ENCODE assay signal across 30 cellular contexts in genomic region chr16:15735610-15736009, GRCh38.
"Had no signal": no experiment of that assay in that cellular context is flagged by ENCODE, and none has a peak within 500 bp of the region (broad histone marks: within the 10 kb centered on the region; RNA-seq: fewer than 3 reads in every experiment).

No MANE protein-coding gene starts in this region.

- H3K4me3 Mint-ChIP-seq: endodermal cell; mesothelial cell of epicardium; nephron; neural progenitor cell; stimulated activated naive CD8-positive, alpha-beta T cell treated with anti-CD3 and anti-CD28 coated beads, Interleukin-15, amount 100 ng/mL, for 72 hours had no signal

- DNase-seq: dorsolateral prefrontal cortex; effector CD4-positive, alpha-beta T cell; endodermal cell; foreskin keratinocyte; heart left ventricle; kidney; mesenchymal stem cell; mucosa of descending colon; naive B cell; stimulated activated CD4-positive, alpha-beta T cell treated with anti-CD3 and anti-CD28 coated beads, Interleukin-12 subunit alpha, Interleukin-12 subunit beta, amount 100 ng/mL, for 4 hours; stimulated activated CD4-positive, alpha-beta T cell treated with anti-CD3 and anti-CD28 coated beads, Interleukin-1b, Interleukin-23, amount 100 ng/mL, for 48 hours; stimulated activated CD4-positive, alpha-beta T cell treated with anti-CD3 and anti-CD28 coated beads, Interleukin-4, amount 100 ng/mL, for 1 hour; stimulated activated CD8-positive, alpha-beta memory T cell treated with anti-CD3 and anti-CD28 coated beads, Interleukin-4, amount 100 ng/mL, for 48 hours; stimulated activated naive CD4-positive, alpha-beta T cell; stimulated activated naive CD8-positive, alpha-beta T cell treated with anti-CD3 and anti-CD28 coated beads, Interleukin-15, amount 100 ng/mL, for 72 hours; thyroid gland; trophoblast cell had no signal

- H3K36me3 Mint-ChIP-seq: mesothelial cell of epicardium, neural progenitor cell had no signal

- H3K9me3 Mint-ChIP-seq: endodermal cell; naive B cell; neural progenitor cell; stimulated activated naive CD8-positive, alpha-beta T cell treated with anti-CD3 and anti-CD28 coated beads, Interleukin-15, amount 100 ng/mL, for 72 hours had no signal

- H3K27me3 Mint-ChIP-seq: naive B cell; stimulated activated naive CD8-positive, alpha-beta T cell treated with anti-CD3 and anti-CD28 coated beads, Interleukin-15, amount 100 ng/mL, for 72 hours had no signal

- H3K27ac Mint-ChIP-seq: endodermal cell, mesothelial cell of epicardium, nephron, neural progenitor cell, progenitor cell of endocrine pancreas had no signal

- ATAC-seq: foreskin keratinocyte; gastroesophageal sphincter; heart left ventricle; left lobe of liver; mucosa of descending colon; sciatic nerve; stimulated activated naive CD8-positive, alpha-beta T cell treated with anti-CD3 and anti-CD28 coated beads, Interleukin-15, amount 100 ng/mL, for 72 hours had no signal

- H3K36me3 ChIP-seq: neural progenitor cell, thyroid gland had no signal

- FAIRE-seq: kidney had no signal

- H3K4me1 Mint-ChIP-seq: endodermal cell; mesothelial cell of epicardium; neural progenitor cell; stimulated activated naive CD8-positive, alpha-beta T cell treated with anti-CD3 and anti-CD28 coated beads, Interleukin-15, amount 100 ng/mL, for 72 hours had no signal

- H3K9me3 ChIP-seq: esophagus muscularis mucosa, gastroesophageal sphincter, mucosa of descending colon, thyroid gland had no signal

- H3K4me1 ChIP-seq: foreskin keratinocyte, heart left ventricle, neural progenitor cell, parathyroid adenoma, thyroid gland had no signal

- H3K4me3 ChIP-seq: dorsolateral prefrontal cortex, esophagus muscularis mucosa, gastroesophageal sphincter, heart left ventricle, hepatocyte, lung, mucosa of descending colon, neural progenitor cell, smooth muscle cell, thyroid gland had no signal

- H3K27ac ChIP-seq: dorsolateral prefrontal cortex, epithelial cell of prostate, foreskin keratinocyte, heart left ventricle, hepatocyte, neural progenitor cell, parathyroid adenoma, thyroid gland had no signal
